In genomic region chr3:102460579-102460978, GRCh38 we compare ENCODE assay signal across 37 cellular contexts. TPM values are rescaled to one million over a fixed set of nuclear protein-coding genes. Genes with fewer than 3 reads are reported as not detected.
A peak's percentile ranks its signal among the peaks of the same experiment; 100 is the strongest.
DNase-seq lines count a peak whose midpoint lies in the region; ATAC-seq, FAIRE-seq and TF ChIP-seq lines count a peak whose summit lies in the region.
"Had no signal": no experiment of that assay in that cellular context is flagged by ENCODE, and none has a peak within 500 bp of the region (broad histone marks: within the 10 kb centered on the region; RNA-seq: fewer than 3 reads in every experiment).

No MANE protein-coding gene starts in this region.

- no peak for TF ChIP-seq RAD21 in HCT116 (IDR thresholded peaks at IDR 0.05; ENCODE audit: low read depth)

- H3K79me2 ChIP-seq in HCT116 (ENCODE audit: insufficient read depth, low read length) (no peaks in the 10 kb centered on the region), endothelial cell of umbilical vein (ENCODE audit: control insufficient read depth, insufficient read depth, low read length) (no peaks in the 10 kb centered on the region)

- FAIRE-seq in endothelial cell of umbilical vein (lab: Jason Lieb, UNC) = no peak
- FAIRE-seq: HTR-8/SVneo had no signal

- H3K36me3 ChIP-seq in HCT116 (ENCODE audit: control insufficient read depth in 1 of 2, insufficient read depth in 2 of 2, low read length in 2 of 2) = no peaks in the 10 kb centered on the region
- H3K36me3 ChIP-seq in endothelial cell of umbilical vein (ENCODE audit: control insufficient read depth in 2 of 2, extremely low read depth in 1 of 2, insufficient read depth in 2 of 2, low read length in 2 of 2) = no peaks in the 10 kb centered on the region
- H3K36me3 ChIP-seq: BLaER1, esophagus muscularis mucosa, heart right ventricle, prostate gland, sigmoid colon had no signal

- no peaks in the 10 kb centered on the region for H3K9me3 ChIP-seq in HCT116 (ENCODE audit: control insufficient read depth in 1 of 2, insufficient read depth in 1 of 2, low read depth in 1 of 2, low read length in 2 of 2)
- H3K9me3 ChIP-seq in endothelial cell of umbilical vein (replicated peaks; ENCODE audit: control insufficient read depth, insufficient read depth, low read length) = no peaks in the 10 kb centered on the region
- H3K9me3 ChIP-seq: BLaER1, body of pancreas, esophagus muscularis mucosa, heart right ventricle, prostate gland, sigmoid colon had no signal

- H3K4me1 ChIP-seq in HCT116 (ENCODE audit: control insufficient read depth in 1 of 2, insufficient read depth in 2 of 2, low read length in 2 of 2) = peaks cover 0 to 12% of the 10 kb centered on the region in 2 experiments; a peak in 2 of 4 replicates
- H3K4me1 ChIP-seq in endothelial cell of umbilical vein (ENCODE audit: control insufficient read depth, extremely low read depth, insufficient read depth, low read length) = no peaks in the 10 kb centered on the region
- H3K4me1 ChIP-seq: BLaER1, esophagus muscularis mucosa, heart right ventricle, prostate gland, sigmoid colon had no signal

- dilution Hi-C loops in endothelial cell of umbilical vein (cut with MboI; ENCODE audit: extremely low pct_ligation_motif_present, low sequenced_read_pairs) = no loop called here

- intact Hi-C loops in HCT116 (cut with micrococcal nuclease) (loop anchor here (10.0 kb wide), 1 partner anchor 226 kb away; no protein-coding TSS in a partner anchor), endothelial cell of umbilical vein (cut with micrococcal nuclease) (no loop called here)

- no peaks in the 10 kb centered on the region for H3K9me1 ChIP-seq in endothelial cell of umbilical vein (replicated peaks; ENCODE audit: control insufficient read depth, extremely low read depth, insufficient read depth, low read length)

- H3K9ac ChIP-seq in HCT116 (ENCODE audit: low read length) (no peak overlapping the region), endothelial cell of umbilical vein (replicated peaks; ENCODE audit: extremely low read depth, insufficient read depth, low read length) (no peak overlapping the region)
- H3K9ac ChIP-seq: BLaER1 had no signal

- H3K27ac ChIP-seq in HCT116 (ENCODE audit: low read depth, low read length) = no peak overlapping the region
- no peak overlapping the region for H3K27ac ChIP-seq in RWPE1
- H3K27ac ChIP-seq in endothelial cell of umbilical vein (ENCODE audit: insufficient read depth, low read depth, low read length) = no peak overlapping the region
- H3K27ac ChIP-seq: BLaER1, body of pancreas, esophagus muscularis mucosa, heart right ventricle, prostate gland, sigmoid colon had no signal

- RAD21 ChIA-PET in HCT116 (lab: Charles Lee; ENCODE audit: low non-redundant PET in 1 of 2, low total read pairs in 2 of 2, uncharacterized antibody in 2 of 2, unreplicated experiment in 2 of 2) = no interaction called here

- H2AFZ ChIP-seq in HCT116 (ENCODE audit: low read depth, low read length, poor library complexity, severe bottlenecking) = peak overlapping the region; percentile 71
- no peak overlapping the region for H2AFZ ChIP-seq in endothelial cell of umbilical vein (ENCODE audit: low read depth, low read length)

- CTCF ChIA-PET in HCT116 (lab: Charles Lee) = no interaction called here
- CTCF ChIA-PET in RWPE1 (lab: Yijun Ruan, JAX) = interaction anchor here (1.0 kb wide), 1 partner anchor 12 kb away, joined by 5 read pairs; no protein-coding TSS in a partner anchor
- CTCF ChIA-PET in endothelial cell of umbilical vein (lab: Charles Lee) = interaction anchor here (1.5 kb wide), 1 partner anchor 24 kb away, joined by 3 read pairs; no protein-coding TSS in a partner anchor

- no TSS peak for BruUV-seq in HCT116 (replicated peaks; lab: Mats Ljungman, UMichigan)
- BruUV-seq in endothelial cell of umbilical vein (replicated peaks; lab: Mats Ljungman, UMichigan) = no TSS peak

- H3K9me2 ChIP-seq in HCT116 (ENCODE audit: insufficient read depth) = no peaks in the 10 kb centered on the region

- TF ChIP-seq CTCF in HCT116 (IDR thresholded peaks at IDR 0.05 in 2 of 3, conservative IDR thresholded peaks at IDR 0.05 in 1 of 3; ENCODE audit: borderline replicate concordance in 1 of 3, insufficient read depth in 1 of 3, low read depth in 2 of 3, low read length in 2 of 3) (no peak), RWPE1 (conservative IDR thresholded peaks at IDR 0.05; ENCODE audit: low read depth) (no peak), endothelial cell of umbilical vein (IDR thresholded peaks at IDR 0.05; ENCODE audit: extremely low read depth in 1 of 2, insufficient read depth in 1 of 2, low read depth in 1 of 2, low read length in 2 of 2) (no peak)

- no peak for TF ChIP-seq POLR2A in HCT116 (IDR thresholded peaks at IDR 0.05; ENCODE audit: borderline replicate concordance, extremely low read depth, insufficient read depth, insufficient read length)
- no peak for TF ChIP-seq POLR2A in endothelial cell of umbilical vein (IDR thresholded peaks at IDR 0.05; ENCODE audit: low read depth, low read length)

- H3K27me3 ChIP-seq in HCT116 (ENCODE audit: insufficient read depth, low read length) (no peaks in the 10 kb centered on the region), endothelial cell of umbilical vein (ENCODE audit: control insufficient read depth in 2 of 2, insufficient read depth in 2 of 2, low read length in 2 of 2) (peaks cover 0 to 1% of the 10 kb centered on the region in 2 experiments)
- H3K27me3 ChIP-seq: BLaER1, body of pancreas, esophagus muscularis mucosa, heart right ventricle, sigmoid colon had no signal

- H4K20me1 ChIP-seq in HCT116 (ENCODE audit: insufficient read depth) = no peaks in the 10 kb centered on the region
- H4K20me1 ChIP-seq in endothelial cell of umbilical vein (replicated peaks; ENCODE audit: control insufficient read depth, extremely low read depth, insufficient read depth, low read length) = no peaks in the 10 kb centered on the region
- H4K20me1 ChIP-seq: BLaER1 had no signal

- H3K4me2 ChIP-seq in HCT116 (ENCODE audit: low read length) = peak overlapping the region; percentile 42
- H3K4me2 ChIP-seq in endothelial cell of umbilical vein (ENCODE audit: insufficient read depth, low read length) = no peak overlapping the region
- H3K4me2 ChIP-seq: BLaER1 had no signal

- DNase-seq in COLO829 (ENCODE audit: low spot score) = peak; percentile 43
- no peak for DNase-seq in HCT116 (ENCODE audit: low read depth, low spot score)
- DNase-seq in RWPE1 (ENCODE audit: low spot score) = peak; percentile 45
- DNase-seq in endothelial cell of umbilical vein (ENCODE audit: low read depth, low spot score) = no peak
- no peak for DNase-seq in mesenteric fat pad (ENCODE audit: low spot score)
- DNase-seq in CD1c-positive myeloid dendritic cell (ENCODE audit: extremely low spot score) = no peak
- no peak for DNase-seq in activated effector memory CD4-positive, alpha-beta T cell treated with anti-CD3 and anti-CD28 coated beads, Interleukin-2, amount 50 U/mL, for 16 hours
- DNase-seq: activated CD4-positive, alpha-beta memory T cell treated with anti-CD3 and anti-CD28 coated beads for 36 hours; activated CD4-positive, CD25-positive, alpha-beta regulatory T cell treated with anti-CD3 and anti-CD28 coated beads, Interleukin-2, amount 50 U/mL, for 72 hours; activated CD8-positive, alpha-beta memory T cell treated with anti-CD3 and anti-CD28 coated beads, Interleukin-2, amount 50 U/mL, for 4 hours; activated naive CD4-positive, alpha-beta T cell treated with anti-CD3 and anti-CD28 coated beads for 36 hours; body of pancreas; cerebellar nuclear complex; COR-L47; dermis blood vessel endothelial cell; DND-41; endodermal cell; foreskin melanocyte; heart right ventricle; KG1; NCI-H1417; NCI-H2081 treated with DMSO at 0.1 percent for 48 hours; NCI-H774; occipital lobe; sigmoid colon; stimulated activated CD4-positive, alpha-beta T cell treated with anti-CD3 and anti-CD28 coated beads, Interleukin-15, amount 100 ng/mL, for 24 hours; stimulated activated CD4-positive, alpha-beta T cell treated with anti-CD3 and anti-CD28 coated beads, Interleukin-4, amount 100 ng/mL, for 4 hours; substantia nigra had no signal

- POLR2A ChIA-PET in HCT116 (lab: Charles Lee) = no interaction called here
- POLR2A ChIA-PET in RWPE1 (lab: Yijun Ruan, JAX; ENCODE audit: low non-redundant PET) = no interaction called here
- POLR2A ChIA-PET in endothelial cell of umbilical vein (lab: Charles Lee) = no interaction called here

- ATAC-seq in HCT116 = no peak
- ATAC-seq in HG02571 (IDR thresholded peaks at IDR 0.05; ENCODE audit: unreplicated experiment) = no peak
- ATAC-seq: body of pancreas; heart right ventricle; natural killer cell treated with Interleukin-12 subunit alpha and Interleukin-12 subunit beta and Interleukin-15 and Interleukin-18, amount 100 ng/mL, for 72 hours; stimulated activated effector memory CD8-positive, alpha-beta T cell treated with anti-CD3 and anti-CD28 coated beads, Interleukin-12 subunit alpha, Interleukin-12 subunit beta, amount 100 ng/mL, for 72 hours had no signal

- no peak overlapping the region for H3K4me3 ChIP-seq in HCT116 (replicated peaks in 1 of 2; ENCODE audit: low read depth in 1 of 2, low read length in 2 of 2)
- no peak overlapping the region for H3K4me3 ChIP-seq in endothelial cell of umbilical vein (replicated peaks in 1 of 3; ENCODE audit: insufficient read depth in 1 of 3, low read depth in 1 of 3, low read length in 3 of 3)
- H3K4me3 ChIP-seq: BLaER1, body of pancreas, esophagus muscularis mucosa, heart right ventricle, prostate gland, sigmoid colon had no signal

TF ChIP-seq in HCT116, 20 proteins besides CTCF, POLR2A, EP300 and RAD21 (continues in another document):
- TF ChIP-seq YY1 (IDR thresholded peaks at IDR 0.05; ENCODE audit: extremely low read depth, insufficient replicate concordance, low read depth, low read length) (no peak), SP1 (IDR thresholded peaks at IDR 0.05; ENCODE audit: low read depth) (0 out of 2 replicates have a peak, but pooled peaks have one; percentile 26), JUND (IDR thresholded peaks at IDR 0.05) (no peak), SIN3A (IDR thresholded peaks at IDR 0.05; ENCODE audit: low read depth) (no peak)

TF ChIP-seq in endothelial cell of umbilical vein, 7 proteins besides CTCF, POLR2A, EP300 and RAD21 (continues in another document):
- TF ChIP-seq MYC (IDR thresholded peaks at IDR 0.05; ENCODE audit: low read depth, low read length) (no peak), POLR2AphosphoS5 (IDR thresholded peaks at IDR 0.05; ENCODE audit: insufficient read depth, low read depth, low read length) (no peak), JUN (IDR thresholded peaks at IDR 0.05; ENCODE audit: borderline replicate concordance, insufficient read depth, insufficient read length, low read depth) (no peak)

RNA-seq across cellular contexts. Expression of gene ZPLD1, which starts 25.8 kb away (rescaled TPM):
- not detected for total RNA-seq in HCT116 (2021; ENCODE audit: unreplicated experiment)
- polyA plus RNA-seq in HCT116 (2012) = 0.05 and 0.08 TPM in 2 replicates
- not detected in 2 replicates for total RNA-seq in endothelial cell of umbilical vein
- not detected in 2 replicates for polyA plus RNA-seq in endothelial cell of umbilical vein
- not detected in 2 replicates for polyA plus RNA-seq in endothelial cell of umbilical vein (2011; cell fraction: cytosol; rRNA removed)
- polyA plus RNA-seq in endothelial cell of umbilical vein (2011; cell fraction: nucleus; rRNA removed) = not detected in 2 replicates
- polyA plus RNA-seq in endothelial cell of umbilical vein (2012) = not detected in 2 replicates
- not detected in 2 replicates for polyA minus RNA-seq in endothelial cell of umbilical vein
- not detected for polyA minus RNA-seq in endothelial cell of umbilical vein (2011; cell fraction: cytosol; rRNA and poly(A)+ RNA removed)
- not detected in 2 replicates for polyA minus RNA-seq in endothelial cell of umbilical vein (2011; cell fraction: nucleus; rRNA and poly(A)+ RNA removed)
- total RNA-seq in mesenteric fat pad = not detected
- total RNA-seq: activated CD4-positive, alpha-beta memory T cell treated with anti-CD3 and anti-CD28 coated beads for 36 hours; activated naive CD4-positive, alpha-beta T cell treated with anti-CD3 and anti-CD28 coated beads for 36 hours; heart right ventricle; mononuclear cell; natural killer cell treated with Interleukin-12 subunit alpha and Interleukin-12 subunit beta and Interleukin-15 and Interleukin-18, amount 100 ng/mL, for 72 hours; occipital lobe; T-helper 2 cell treated with Interferon-gamma antibody and Interleukin-4, amounts not matched to agents 100 ng/mL and 5 ng/mL, for 36 hours had no signal

Comparison
In these comparisons a context has a peak if more than half of its experiments do, and no peak if none do; other contexts are left out.
1. DNase-seq: peak in COLO829 (single experiment) and RWPE1 (single experiment); none in HCT116 (single experiment), endothelial cell of umbilical vein (single experiment), mesenteric fat pad (single experiment), CD1c-positive myeloid dendritic cell (single experiment) and activated effector memory CD4-positive, alpha-beta T cell treated with anti-CD3 and anti-CD28 coated beads, Interleukin-2, amount 50 U/mL, for 16 hours (single experiment).